In the genomic region with DNA sequence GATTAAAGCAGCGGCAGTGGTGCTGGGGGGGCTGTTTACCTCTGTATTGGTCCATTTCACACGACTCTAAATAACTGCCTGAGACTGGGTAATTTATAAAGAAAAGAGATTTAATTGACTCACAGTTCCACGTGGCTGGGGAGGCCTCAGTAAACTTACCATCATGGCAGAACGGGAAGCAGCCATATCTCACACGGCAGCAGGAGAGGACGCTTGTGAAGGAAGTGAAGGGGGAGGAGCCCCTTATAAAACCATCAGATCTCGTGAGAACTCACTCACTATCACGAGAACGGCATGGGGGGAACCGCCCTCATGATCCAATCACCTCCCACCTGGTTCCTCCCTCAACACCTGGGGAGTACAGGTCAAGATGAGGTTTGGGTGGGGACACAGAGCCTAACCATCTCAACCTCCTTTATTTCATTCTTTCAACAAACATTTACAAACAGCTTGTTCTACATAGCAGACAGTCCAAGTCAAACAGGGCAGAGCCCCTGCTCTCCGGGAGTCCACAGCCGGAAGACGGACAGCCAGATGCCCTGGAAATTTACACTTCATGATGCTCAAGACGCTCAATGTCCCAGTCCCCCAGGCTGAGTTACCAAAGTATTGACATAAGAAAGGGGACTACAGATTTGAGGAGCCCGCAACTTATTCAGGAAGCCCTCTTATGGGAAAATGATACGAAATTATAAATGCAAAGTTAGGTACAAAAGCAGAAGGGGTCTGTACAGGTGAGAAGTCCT, we compare ENCODE assay signal across 10 cellular contexts. TPM values are rescaled to one million over a fixed set of nuclear protein-coding genes. Genes with fewer than 3 reads are reported as not detected.
DNase-seq lines count a peak whose midpoint lies in the region; ATAC-seq and TF ChIP-seq lines count a peak whose summit lies in the region.
"Had no signal": no experiment of that assay in that cellular context is flagged by ENCODE, and none has a peak within 500 bp of the region (broad histone marks: within the 10 kb centered on the region; RNA-seq: fewer than 3 reads in every experiment).

No MANE protein-coding gene starts in this region.

- TF ChIP-seq CTCF in GM23338 (conservative IDR thresholded peaks at IDR 0.05; ENCODE audit: low read depth in 2 of 2), result no peak

- H3K27ac ChIP-seq in GM23338 (ENCODE audit: low read depth), result no peak overlapping the region
- H3K27ac ChIP-seq: KMS-11 had no signal

- peaks cover 6% of the 10 kb centered on the region for H3K4me1 ChIP-seq in GM23338 (ENCODE audit: insufficient read depth)

- peak overlapping the region; percentile 43; the same call in 1 of the 2 replicates for H2AFZ ChIP-seq in GM23338

- peaks cover 27% of the 10 kb centered on the region; the same call in 2 of the 3 replicates for H3K4me1 Mint-ChIP-seq in GM23338
- peaks cover 2% of the 10 kb centered on the region for H3K4me1 Mint-ChIP-seq in activated naive CD8-positive, alpha-beta T cell treated with anti-CD3 and anti-CD28 coated beads, Interleukin-2, amount 50 U/mL, for 24 hours
- H3K4me1 Mint-ChIP-seq: nephron had no signal

- H3K9me3 Mint-ChIP-seq in GM23338, result no peaks in the 10 kb centered on the region
- H3K9me3 Mint-ChIP-seq in activated naive CD8-positive, alpha-beta T cell treated with anti-CD3 and anti-CD28 coated beads, Interleukin-2, amount 50 U/mL, for 24 hours, result no peaks in the 10 kb centered on the region

- no peak overlapping the region for H3K4me3 ChIP-seq in GM23338

- H3K9me2 ChIP-seq in GM23338 (ENCODE audit: insufficient read depth), result no peaks in the 10 kb centered on the region

- H3K27me3 Mint-ChIP-seq in GM23338 (ENCODE audit: insufficient read depth, low read depth, poor library complexity), result peaks cover 11% of the 10 kb centered on the region
- H3K27me3 Mint-ChIP-seq in activated naive CD8-positive, alpha-beta T cell treated with anti-CD3 and anti-CD28 coated beads, Interleukin-2, amount 50 U/mL, for 24 hours, result peaks cover 22% of the 10 kb centered on the region

- H3K36me3 ChIP-seq in GM23338 (ENCODE audit: insufficient read depth), result no peaks in the 10 kb centered on the region

- no peak overlapping the region for H3K4me3 Mint-ChIP-seq in GM23338
- H3K4me3 Mint-ChIP-seq in activated naive CD8-positive, alpha-beta T cell treated with anti-CD3 and anti-CD28 coated beads, Interleukin-2, amount 50 U/mL, for 24 hours, result peak overlapping the region; percentile 57
- H3K4me3 Mint-ChIP-seq: nephron had no signal

- H3K27me3 ChIP-seq in GM23338 (ENCODE audit: insufficient read depth), result no peaks in the 10 kb centered on the region

- no peaks in the 10 kb centered on the region for H4K20me1 ChIP-seq in GM23338 (replicated peaks; ENCODE audit: insufficient read depth)

- no peak overlapping the region for H3K27ac Mint-ChIP-seq in GM23338
- H3K27ac Mint-ChIP-seq in activated naive CD8-positive, alpha-beta T cell treated with anti-CD3 and anti-CD28 coated beads, Interleukin-2, amount 50 U/mL, for 24 hours, result no peak overlapping the region
- H3K27ac Mint-ChIP-seq: nephron had no signal

- no peak overlapping the region for H3K4me2 ChIP-seq in GM23338

- DNase-seq in COLO668 (lab: John Stamatoyannopoulos, UW; ENCODE audit: unreplicated experiment), result peak; percentile 4
- DNase-seq in GM23338 (ENCODE audit: low spot score), result no peak
- DNase-seq in NCI-H774 (lab: John Stamatoyannopoulos, UW), result peak; percentile 0
- peak; percentile 2 for DNase-seq in activated naive CD8-positive, alpha-beta T cell treated with anti-CD3 and anti-CD28 coated beads, Interleukin-2, amount 50 U/mL, for 24 hours
- DNase-seq in NCI-H128 (lab: John Stamatoyannopoulos, UW; ENCODE audit: unreplicated experiment), result no peak
- DNase-seq in retina, result no peak
- no peak for DNase-seq in HT-29 (ENCODE audit: low spot score)

- no peaks in the 10 kb centered on the region for H3F3A ChIP-seq in GM23338 (replicated peaks; ENCODE audit: low read depth)

- no peaks in the 10 kb centered on the region for H3K79me2 ChIP-seq in GM23338 (replicated peaks; ENCODE audit: insufficient read depth)

- H3K36me3 Mint-ChIP-seq in GM23338 (ENCODE audit: low read depth), result no peaks in the 10 kb centered on the region; the same call in 2 of the 3 replicates
- no peaks in the 10 kb centered on the region for H3K36me3 Mint-ChIP-seq in activated naive CD8-positive, alpha-beta T cell treated with anti-CD3 and anti-CD28 coated beads, Interleukin-2, amount 50 U/mL, for 24 hours (ENCODE audit: low read depth)

- ATAC-seq in GM23338, result peak; percentile 20; the same call in 2 of the 3 replicates
- no peak for ATAC-seq in activated naive CD8-positive, alpha-beta T cell treated with anti-CD3 and anti-CD28 coated beads, Interleukin-2, amount 50 U/mL, for 24 hours
- ATAC-seq in activated CD4-positive, CD25-positive, alpha-beta regulatory T cell treated with anti-CD3 and anti-CD28 coated beads, Interleukin-2, amount 50 U/mL, for 24 hours, result no peak

TF ChIP-seq in GM23338, 12 proteins besides CTCF, POLR2A, EP300 and RAD21:
- TF ChIP-seq CREB1 (CRISPR knock-in tag; IDR thresholded peaks at IDR 0.05; ENCODE audit: low read depth) (no peak), ZNF114 (CRISPR knock-in tag; IDR thresholded peaks at IDR 0.05) (no peak), EZH2phosphoT487 (IDR thresholded peaks at IDR 0.05; ENCODE audit: unreplicated experiment) (no peak), NANOG (IDR thresholded peaks at IDR 0.05; ENCODE audit: borderline replicate concordance) (no peak), EZH2 (IDR thresholded peaks at IDR 0.05; ENCODE audit: low read depth, unreplicated experiment) (no peak), STAT1 (IDR thresholded peaks at IDR 0.05; ENCODE audit: unreplicated experiment) (no peak), ZNF331 (CRISPR knock-in tag; IDR thresholded peaks at IDR 0.05; ENCODE audit: low read depth) (no peak), POLR2AphosphoS5 (IDR thresholded peaks at IDR 0.05; ENCODE audit: low read depth) (no peak), JUNB (IDR thresholded peaks at IDR 0.05; ENCODE audit: unreplicated experiment) (no peak)
- TF ChIP-seq, protein P1, sequence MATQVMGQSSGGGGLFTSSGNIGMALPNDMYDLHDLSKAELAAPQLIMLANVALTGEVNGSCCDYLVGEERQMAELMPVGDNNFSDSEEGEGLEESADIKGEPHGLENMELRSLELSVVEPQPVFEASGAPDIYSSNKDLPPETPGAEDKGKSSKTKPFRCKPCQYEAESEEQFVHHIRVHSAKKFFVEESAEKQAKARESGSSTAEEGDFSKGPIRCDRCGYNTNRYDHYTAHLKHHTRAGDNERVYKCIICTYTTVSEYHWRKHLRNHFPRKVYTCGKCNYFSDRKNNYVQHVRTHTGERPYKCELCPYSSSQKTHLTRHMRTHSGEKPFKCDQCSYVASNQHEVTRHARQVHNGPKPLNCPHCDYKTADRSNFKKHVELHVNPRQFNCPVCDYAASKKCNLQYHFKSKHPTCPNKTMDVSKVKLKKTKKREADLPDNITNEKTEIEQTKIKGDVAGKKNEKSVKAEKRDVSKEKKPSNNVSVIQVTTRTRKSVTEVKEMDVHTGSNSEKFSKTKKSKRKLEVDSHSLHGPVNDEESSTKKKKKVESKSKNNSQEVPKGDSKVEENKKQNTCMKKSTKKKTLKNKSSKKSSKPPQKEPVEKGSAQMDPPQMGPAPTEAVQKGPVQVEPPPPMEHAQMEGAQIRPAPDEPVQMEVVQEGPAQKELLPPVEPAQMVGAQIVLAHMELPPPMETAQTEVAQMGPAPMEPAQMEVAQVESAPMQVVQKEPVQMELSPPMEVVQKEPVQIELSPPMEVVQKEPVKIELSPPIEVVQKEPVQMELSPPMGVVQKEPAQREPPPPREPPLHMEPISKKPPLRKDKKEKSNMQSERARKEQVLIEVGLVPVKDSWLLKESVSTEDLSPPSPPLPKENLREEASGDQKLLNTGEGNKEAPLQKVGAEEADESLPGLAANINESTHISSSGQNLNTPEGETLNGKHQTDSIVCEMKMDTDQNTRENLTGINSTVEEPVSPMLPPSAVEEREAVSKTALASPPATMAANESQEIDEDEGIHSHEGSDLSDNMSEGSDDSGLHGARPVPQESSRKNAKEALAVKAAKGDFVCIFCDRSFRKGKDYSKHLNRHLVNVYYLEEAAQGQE (IDR thresholded peaks at IDR 0.05; ENCODE audit: unreplicated experiment), result no peak
- TF ChIP-seq, protein P2, sequence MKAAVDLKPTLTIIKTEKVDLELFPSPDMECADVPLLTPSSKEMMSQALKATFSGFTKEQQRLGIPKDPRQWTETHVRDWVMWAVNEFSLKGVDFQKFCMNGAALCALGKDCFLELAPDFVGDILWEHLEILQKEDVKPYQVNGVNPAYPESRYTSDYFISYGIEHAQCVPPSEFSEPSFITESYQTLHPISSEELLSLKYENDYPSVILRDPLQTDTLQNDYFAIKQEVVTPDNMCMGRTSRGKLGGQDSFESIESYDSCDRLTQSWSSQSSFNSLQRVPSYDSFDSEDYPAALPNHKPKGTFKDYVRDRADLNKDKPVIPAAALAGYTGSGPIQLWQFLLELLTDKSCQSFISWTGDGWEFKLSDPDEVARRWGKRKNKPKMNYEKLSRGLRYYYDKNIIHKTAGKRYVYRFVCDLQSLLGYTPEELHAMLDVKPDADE (IDR thresholded peaks at IDR 0.05), result no peak

RNA-seq across cellular contexts. Expression of a gene that starts 26.3 kb away (rescaled TPM):
- 33.1 and 34.7 TPM in 2 replicates for total RNA-seq in GM23338 (2014; rRNA removed; shearing (Covaris generic))
- polyA plus RNA-seq in GM23338 (2016; fragmentation: Nextera tagmentation; extraction: Ambion mirVana), result 56.7 and 64.9 TPM in 2 replicates
- total RNA-seq in HT-29 (2014; rRNA removed; shearing (Covaris generic)), result 7.0 and 8.1 TPM in 2 replicates

Comparison
In these comparisons a context has a peak if more than half of its experiments do, and no peak if none do; other contexts are left out.
1. DNase-seq: peak in COLO668 (single experiment), NCI-H774 (single experiment) and activated naive CD8-positive, alpha-beta T cell treated with anti-CD3 and anti-CD28 coated beads, Interleukin-2, amount 50 U/mL, for 24 hours (single experiment); none in GM23338 (single experiment), NCI-H128 (single experiment), retina (single experiment) and HT-29 (single experiment).